13 cellular contexts compared by ENCODE assay signal in genomic region chrX:10062352-10062751, GRCh38.
DNase-seq lines count a peak whose midpoint lies in the region; ATAC-seq, FAIRE-seq and TF ChIP-seq lines count a peak whose summit lies in the region.
"Had no signal": no experiment of that assay in that cellular context is flagged by ENCODE, and none has a peak within 500 bp of the region (broad histone marks: within the 10 kb centered on the region; RNA-seq: fewer than 3 reads in every experiment).

No MANE protein-coding gene starts in this region.

- H3K27ac ChIP-seq in spleen (no peak overlapping the region), coronary artery (no peak overlapping the region)
- H3K27ac ChIP-seq: pancreas had no signal

- DNase-seq in GM12891 (ENCODE audit: insufficient read length, low spot score) (no peak), mesothelial cell of epicardium (ENCODE audit: low spot score in 2 of 2, unreplicated experiment in 2 of 2) (no peak), spleen (no peak), coronary artery (ENCODE audit: low spot score) (no peak), OCI-M2 (lab: John Stamatoyannopoulos, UW; ENCODE audit: unreplicated experiment) (no peak)
- DNase-seq in activated CD4-positive, alpha-beta T cell treated with anti-CD3 and anti-CD28 coated beads, Interleukin-2, amount 50 U/mL, for 1 hour: no peak
- DNase-seq: activated naive CD8-positive, alpha-beta T cell treated with anti-CD3 and anti-CD28 coated beads, Interleukin-2, amount 10 ng/mL, durations not matched to agents 7 days and 5 days; mesendoderm; NCI-H1105; NCI-H524 treated with DMSO at 0.1 percent for 48 hours; pancreas had no signal

- peak overlapping the region; percentile 3 for H3K4me3 Mint-ChIP-seq in mesothelial cell of epicardium
- H3K4me3 Mint-ChIP-seq: activated naive CD8-positive, alpha-beta T cell treated with anti-CD3 and anti-CD28 coated beads, Interleukin-2, amount 10 ng/mL, durations not matched to agents 7 days and 5 days had no signal

- peak overlapping the region; percentile 55 for H3K27ac Mint-ChIP-seq in mesothelial cell of epicardium
- H3K27ac Mint-ChIP-seq: activated naive CD8-positive, alpha-beta T cell treated with anti-CD3 and anti-CD28 coated beads, Interleukin-2, amount 10 ng/mL, durations not matched to agents 7 days and 5 days had no signal

- H3K9me3 Mint-ChIP-seq in mesothelial cell of epicardium: peaks cover 28% of the 10 kb centered on the region
- H3K9me3 Mint-ChIP-seq: activated naive CD8-positive, alpha-beta T cell treated with anti-CD3 and anti-CD28 coated beads, Interleukin-2, amount 10 ng/mL, durations not matched to agents 7 days and 5 days had no signal

- H3K27me3 ChIP-seq in spleen (replicated peaks in 1 of 7): no peaks in the 10 kb centered on the region
- H3K27me3 ChIP-seq: pancreas had no signal

- TF ChIP-seq CTCF in mesothelial cell of epicardium (IDR thresholded peaks at IDR 0.05; ENCODE audit: unreplicated experiment) (no peak), spleen (IDR thresholded peaks at IDR 0.05 in 8 of 11, conservative IDR thresholded peaks at IDR 0.05 in 3 of 11) (no peak), coronary artery (IDR thresholded peaks at IDR 0.05) (no peak)

- no peak for TF ChIP-seq POLR2A in GM12891 (IDR thresholded peaks at IDR 0.05; ENCODE audit: low read depth, low read length)
- TF ChIP-seq POLR2A in spleen (IDR thresholded peaks at IDR 0.05): no peak

- intact Hi-C loops in spleen (cut with DNase I; ENCODE audit: low total_unique reads): no loop called here

- no peak overlapping the region for H3K4me3 ChIP-seq in spleen
- H3K4me3 ChIP-seq in coronary artery: no peak overlapping the region
- H3K4me3 ChIP-seq: pancreas had no signal

- ATAC-seq in GM21367 (IDR thresholded peaks at IDR 0.05; ENCODE audit: unreplicated experiment) (peak; percentile 94), HG03565 (IDR thresholded peaks at IDR 0.05; ENCODE audit: unreplicated experiment) (peak; percentile 65)

- no peaks in the 10 kb centered on the region for H3K9me3 ChIP-seq in spleen
- H3K9me3 ChIP-seq: pancreas had no signal

- H3K4me1 Mint-ChIP-seq in mesothelial cell of epicardium: peaks cover 23% of the 10 kb centered on the region
- H3K4me1 Mint-ChIP-seq: activated naive CD8-positive, alpha-beta T cell treated with anti-CD3 and anti-CD28 coated beads, Interleukin-2, amount 10 ng/mL, durations not matched to agents 7 days and 5 days had no signal

- 57 to 87% (median 74%) methylated on average over 3 to 4 of the region's 4 CpGs for WGBS in spleen, 5 donors

- H3K36me3 Mint-ChIP-seq in mesothelial cell of epicardium: peaks cover 16% of the 10 kb centered on the region
- H3K36me3 Mint-ChIP-seq: activated naive CD8-positive, alpha-beta T cell treated with anti-CD3 and anti-CD28 coated beads, Interleukin-2, amount 10 ng/mL, durations not matched to agents 7 days and 5 days had no signal

- H3K27me3 Mint-ChIP-seq in mesothelial cell of epicardium (ENCODE audit: low read depth): no peaks in the 10 kb centered on the region

- peaks cover 0 to 17% (median 0%) of the 10 kb centered on the region in 6 donors for H3K36me3 ChIP-seq in spleen
- H3K36me3 ChIP-seq: pancreas had no signal

- FAIRE-seq in GM12891 (lab: Jason Lieb, UNC): peak; percentile 56
- FAIRE-seq: pancreas had no signal

- no peaks in the 10 kb centered on the region for H3K4me1 ChIP-seq in spleen
- H3K4me1 ChIP-seq: pancreas had no signal

TF ChIP-seq in GM12891, 5 proteins besides CTCF, POLR2A, EP300 and RAD21:
- TF ChIP-seq TAF1 (IDR thresholded peaks at IDR 0.05; ENCODE audit: low read depth, low read length) (no peak), SPI1 (IDR thresholded peaks at IDR 0.05; ENCODE audit: low read depth, low read length) (0 out of 2 replicates have a peak, but pooled peaks have one; percentile 26)
TF ChIP-seq in GM12891: peak in this region for 1.
